Comparison of ENCODE assay signal across 18 cellular contexts in genomic region chr10:94129393-94130130, GRCh38.
DNase-seq lines count a peak whose midpoint lies in the region; ATAC-seq, FAIRE-seq and TF ChIP-seq lines count a peak whose summit lies in the region.
"Had no signal": no experiment of that assay in that cellular context is flagged by ENCODE, and none has a peak within 500 bp of the region (broad histone marks: within the 10 kb centered on the region; RNA-seq: fewer than 3 reads in every experiment).

No MANE protein-coding gene starts in this region.

- POLR2A ChIA-PET in activated CD4-positive, alpha-beta T cell treated with anti-CD3 and anti-CD28 coated beads, Interleukin-2, amount 10 ng/mL, durations not matched to agents 7 days and 5 days (lab: Charles Lee), result no interaction called here

- H3K9me2 ChIP-seq in hepatocyte (replicated peaks; ENCODE audit: insufficient read depth), result no peaks in the 10 kb centered on the region

- TF ChIP-seq POLR2A in Peyer's patch (IDR thresholded peaks at IDR 0.05), result no peak

- no peak for TF ChIP-seq CTCF in left ventricle myocardium inferior (IDR thresholded peaks at IDR 0.05; ENCODE audit: borderline replicate concordance)
- TF ChIP-seq CTCF in ascending aorta (IDR thresholded peaks at IDR 0.05), result no peak
- no peak for TF ChIP-seq CTCF in hepatocyte (IDR thresholded peaks at IDR 0.05; ENCODE audit: poor library complexity)
- no peak for TF ChIP-seq CTCF in Peyer's patch (IDR thresholded peaks at IDR 0.05)

- H3K27me3 Mint-ChIP-seq in activated CD4-positive, alpha-beta T cell treated with anti-CD3 and anti-CD28 coated beads, Interleukin-2, amount 10 ng/mL, durations not matched to agents 7 days and 5 days, result peaks cover 2% of the 10 kb centered on the region

- no peak overlapping the region for H3K4me3 Mint-ChIP-seq in activated CD4-positive, alpha-beta T cell treated with anti-CD3 and anti-CD28 coated beads, Interleukin-2, amount 10 ng/mL, durations not matched to agents 7 days and 5 days
- H3K4me3 Mint-ChIP-seq: natural killer cell treated with Interleukin-12 subunit alpha and Interleukin-12 subunit beta and Interleukin-15 and Interleukin-18, amount 100 ng/mL, for 72 hours had no signal

- H3K4me3 ChIP-seq in left ventricle myocardium inferior, result no peak overlapping the region
- H3K4me3 ChIP-seq in ascending aorta, result no peak overlapping the region
- no peak overlapping the region for H3K4me3 ChIP-seq in hepatocyte
- no peak overlapping the region for H3K4me3 ChIP-seq in small intestine (ENCODE audit: low read depth in 1 of 2, low read length in 2 of 2)
- no peak overlapping the region for H3K4me3 ChIP-seq in Peyer's patch
- H3K4me3 ChIP-seq: right lobe of liver had no signal

- H3K9me3 ChIP-seq in left ventricle myocardium inferior (replicated peaks), result no peaks in the 10 kb centered on the region
- no peaks in the 10 kb centered on the region for H3K9me3 ChIP-seq in ascending aorta
- H3K9me3 ChIP-seq in hepatocyte (ENCODE audit: low read depth), result no peaks in the 10 kb centered on the region
- no peaks in the 10 kb centered on the region for H3K9me3 ChIP-seq in small intestine (ENCODE audit: control insufficient read depth, low read depth)
- no peaks in the 10 kb centered on the region for H3K9me3 ChIP-seq in Peyer's patch
- H3K9me3 ChIP-seq: right lobe of liver had no signal

- H3K36me3 ChIP-seq in left ventricle myocardium inferior (no peaks in the 10 kb centered on the region), ascending aorta (peaks cover 0 to 3% of the 10 kb centered on the region in 2 donors), hepatocyte (replicated peaks; ENCODE audit: insufficient read depth, low read depth) (no peaks in the 10 kb centered on the region), small intestine (ENCODE audit: control insufficient read depth in 2 of 2, insufficient read depth in 2 of 2, low read length in 2 of 2) (no peaks in the 10 kb centered on the region), Peyer's patch (no peaks in the 10 kb centered on the region)
- H3K36me3 ChIP-seq: right lobe of liver had no signal

- intact Hi-C loops in left cardiac atrium (cut with DNase I), result no loop called here
- intact Hi-C loops in left ventricle myocardium inferior (cut with micrococcal nuclease), result no loop called here
- intact Hi-C loops in ascending aorta (cut with DNase I), result loop anchor here (5.0 kb wide), 1 partner anchor 37 kb away; no protein-coding TSS in a partner anchor

- no peaks in the 10 kb centered on the region for H3K36me3 Mint-ChIP-seq in activated CD4-positive, alpha-beta T cell treated with anti-CD3 and anti-CD28 coated beads, Interleukin-2, amount 10 ng/mL, durations not matched to agents 7 days and 5 days (ENCODE audit: low read depth)
- H3K36me3 Mint-ChIP-seq: natural killer cell treated with Interleukin-12 subunit alpha and Interleukin-12 subunit beta and Interleukin-15 and Interleukin-18, amount 100 ng/mL, for 72 hours had no signal

- peak; percentile 26 for DNase-seq in left cardiac atrium
- no peak for DNase-seq in left ventricle myocardium inferior
- DNase-seq in ascending aorta (ENCODE audit: low spot score in 2 of 2), result peak in 1 of 2 donors; percentile 80
- DNase-seq in hepatocyte (ENCODE audit: low spot score), result peak; percentile 40
- DNase-seq in NCI-H187 treated with DMSO at 0.1 percent for 48 hours (lab: John Stamatoyannopoulos, UW), result no peak
- DNase-seq in small intestine, result no peak
- no peak for DNase-seq in Peyer's patch
- no peak for DNase-seq in activated CD4-positive, alpha-beta T cell treated with anti-CD3 and anti-CD28 coated beads, Interleukin-2, amount 10 ng/mL, durations not matched to agents 7 days and 5 days
- DNase-seq: activated CD4-positive, alpha-beta T cell treated with anti-CD3 and anti-CD28 coated beads, Interleukin-2, amount 50 U/mL, for 1 hour; activated T-cell treated with anti-CD3 and anti-CD28 coated beads, Interleukin-2, amount 50 U/mL, for 48 hours; KG1; NCI-H146; right lobe of liver; SHP77; stimulated activated naive CD4-positive, alpha-beta T cell treated with Interleukin-2 at 50 U/mL for 16 hours had no signal

- no peaks in the 10 kb centered on the region for H3K9me3 Mint-ChIP-seq in activated CD4-positive, alpha-beta T cell treated with anti-CD3 and anti-CD28 coated beads, Interleukin-2, amount 10 ng/mL, durations not matched to agents 7 days and 5 days

- peaks cover 52% of the 10 kb centered on the region for H3K4me1 ChIP-seq in left ventricle myocardium inferior
- peaks cover 11 to 57% of the 10 kb centered on the region in 2 donors for H3K4me1 ChIP-seq in ascending aorta
- peaks cover 10% of the 10 kb centered on the region for H3K4me1 ChIP-seq in hepatocyte (ENCODE audit: insufficient read depth)
- H3K4me1 ChIP-seq in small intestine (ENCODE audit: control insufficient read depth in 2 of 2, insufficient read depth in 1 of 2, low read depth in 1 of 2, low read length in 1 of 2), result no peaks in the 10 kb centered on the region
- H3K4me1 ChIP-seq in Peyer's patch, result no peaks in the 10 kb centered on the region
- H3K4me1 ChIP-seq: right lobe of liver had no signal

- H3K27ac Mint-ChIP-seq in activated CD4-positive, alpha-beta T cell treated with anti-CD3 and anti-CD28 coated beads, Interleukin-2, amount 10 ng/mL, durations not matched to agents 7 days and 5 days, result no peak overlapping the region
- H3K27ac Mint-ChIP-seq: natural killer cell treated with Interleukin-12 subunit alpha and Interleukin-12 subunit beta and Interleukin-15 and Interleukin-18, amount 100 ng/mL, for 72 hours had no signal

- no peak overlapping the region for H2AFZ ChIP-seq in hepatocyte

- no peak overlapping the region for H3K27ac ChIP-seq in left ventricle myocardium inferior (replicated peaks)
- H3K27ac ChIP-seq in ascending aorta, result peak overlapping the region; percentile 54 to 69
- no peak overlapping the region for H3K27ac ChIP-seq in hepatocyte
- H3K27ac ChIP-seq in small intestine (ENCODE audit: low read depth in 1 of 2, low read length in 1 of 2), result no peak overlapping the region
- no peak overlapping the region for H3K27ac ChIP-seq in Peyer's patch
- H3K27ac ChIP-seq: right lobe of liver had no signal

- 85% methylated on average over 2 of the region's 2 CpGs for WGBS in hepatocyte (ENCODE audit: low lambda C conversion rate, missing lambda C conversion rate)
- 91 to 96% (median 92%) methylated on average over 2 of the region's 2 CpGs for WGBS in small intestine, 3 donors

- H4K20me1 ChIP-seq in hepatocyte (ENCODE audit: insufficient read depth, poor library complexity, severe bottlenecking), result no peaks in the 10 kb centered on the region

- no peak overlapping the region for H3K4me2 ChIP-seq in hepatocyte

- FAIRE-seq in small intestine (lab: Jason Lieb, UNC), result no peak
- FAIRE-seq: A204.1, islet of Langerhans had no signal

- ATAC-seq in left cardiac atrium, result peak in 1 of 2 donors; percentile 69
- ATAC-seq: natural killer cell treated with Interleukin-12 subunit alpha and Interleukin-12 subunit beta and Interleukin-15 and Interleukin-18, amount 100 ng/mL, for 72 hours; right lobe of liver had no signal

- H3K79me2 ChIP-seq in hepatocyte, result peaks cover 9% of the 10 kb centered on the region

- no peaks in the 10 kb centered on the region for H3K27me3 ChIP-seq in left ventricle myocardium inferior (ENCODE audit: low read depth)
- H3K27me3 ChIP-seq in ascending aorta, result no peaks in the 10 kb centered on the region
- H3K27me3 ChIP-seq in hepatocyte, result no peaks in the 10 kb centered on the region
- H3K27me3 ChIP-seq in small intestine (ENCODE audit: control insufficient read depth in 2 of 2, insufficient read depth in 2 of 2, low read length in 2 of 2), result no peaks in the 10 kb centered on the region
- H3K27me3 ChIP-seq in Peyer's patch, result no peaks in the 10 kb centered on the region
- H3K27me3 ChIP-seq: right lobe of liver had no signal

- CTCF ChIA-PET in activated CD4-positive, alpha-beta T cell treated with anti-CD3 and anti-CD28 coated beads, Interleukin-2, amount 10 ng/mL, durations not matched to agents 7 days and 5 days (lab: Charles Lee), result no interaction called here

- H3K4me1 Mint-ChIP-seq in activated CD4-positive, alpha-beta T cell treated with anti-CD3 and anti-CD28 coated beads, Interleukin-2, amount 10 ng/mL, durations not matched to agents 7 days and 5 days, result no peaks in the 10 kb centered on the region

Comparison
In these comparisons a context has a peak if more than half of its experiments do, and no peak if none do; other contexts are left out.
1. DNase-seq: peak in left cardiac atrium (single experiment) and hepatocyte (single experiment); none in left ventricle myocardium inferior (single experiment), NCI-H187 treated with DMSO at 0.1 percent for 48 hours (single experiment), small intestine (single experiment), Peyer's patch (0 of 3) and activated CD4-positive, alpha-beta T cell treated with anti-CD3 and anti-CD28 coated beads, Interleukin-2, amount 10 ng/mL, durations not matched to agents 7 days and 5 days (single experiment).
2. H3K27ac ChIP-seq: peak in ascending aorta (2 of 2); none in left ventricle myocardium inferior (single experiment), hepatocyte (single experiment), small intestine (0 of 2) and Peyer's patch (0 of 4).